ENCODE assay signal across 8 cellular contexts in genomic region chr1:153633161-153633746, GRCh38. TPM values are rescaled to one million over a fixed set of nuclear protein-coding genes. Genes with fewer than 3 reads are reported as not detected.
DNase-seq lines count a peak whose midpoint lies in the region; ATAC-seq and TF ChIP-seq lines count a peak whose summit lies in the region.

No MANE protein-coding gene starts in this region.

- peaks cover 3% of the 10 kb centered on the region for H3K4me1 ChIP-seq in iPS DF 6.9 (ENCODE audit: control insufficient read depth, insufficient read depth, low read length)

- H3K4me1 Mint-ChIP-seq in activated CD8-positive, alpha-beta memory T cell treated with anti-CD3 and anti-CD28 coated beads, Interleukin-2, amount 10 ng/mL, durations not matched to agents 7 days and 5 days: peaks cover 42% of the 10 kb centered on the region
- peaks cover 41% of the 10 kb centered on the region for H3K4me1 Mint-ChIP-seq in activated CD8-positive, alpha-beta T cell treated with anti-CD3 and anti-CD28 coated beads for 36 hours (ENCODE audit: low read depth)
- peaks cover 54% of the 10 kb centered on the region for H3K4me1 Mint-ChIP-seq in stimulated activated naive CD8-positive, alpha-beta T cell treated with anti-CD3 and anti-CD28 coated beads, Interleukin-15, amount 100 ng/mL, for 72 hours

- H3K36me3 Mint-ChIP-seq in activated CD8-positive, alpha-beta memory T cell treated with anti-CD3 and anti-CD28 coated beads, Interleukin-2, amount 10 ng/mL, durations not matched to agents 7 days and 5 days: peaks cover 32% of the 10 kb centered on the region
- peaks cover 37% of the 10 kb centered on the region for H3K36me3 Mint-ChIP-seq in activated CD8-positive, alpha-beta T cell treated with anti-CD3 and anti-CD28 coated beads for 36 hours (ENCODE audit: low read depth)

- ATAC-seq in activated CD8-positive, alpha-beta memory T cell treated with anti-CD3 and anti-CD28 coated beads, Interleukin-2, amount 10 ng/mL, durations not matched to agents 7 days and 5 days: no peak
- ATAC-seq in activated CD8-positive, alpha-beta T cell treated with anti-CD3 and anti-CD28 coated beads for 36 hours: no peak
- ATAC-seq in stimulated activated naive CD8-positive, alpha-beta T cell treated with anti-CD3 and anti-CD28 coated beads, Interleukin-15, amount 100 ng/mL, for 72 hours: no peak
- no peak for ATAC-seq in GM21381 (IDR thresholded peaks at IDR 0.05; ENCODE audit: unreplicated experiment)

- peak overlapping the region; percentile 13; the same call in 1 of the 2 replicates for H3K4me3 ChIP-seq in iPS DF 6.9 (ENCODE audit: low read length)

- peak overlapping the region; percentile 99 for H3K4me3 Mint-ChIP-seq in activated CD8-positive, alpha-beta memory T cell treated with anti-CD3 and anti-CD28 coated beads, Interleukin-2, amount 10 ng/mL, durations not matched to agents 7 days and 5 days
- H3K4me3 Mint-ChIP-seq in activated CD8-positive, alpha-beta T cell treated with anti-CD3 and anti-CD28 coated beads for 36 hours: peak overlapping the region; percentile 100
- H3K4me3 Mint-ChIP-seq in stimulated activated naive CD8-positive, alpha-beta T cell treated with anti-CD3 and anti-CD28 coated beads, Interleukin-15, amount 100 ng/mL, for 72 hours: peak overlapping the region; percentile 90 to 91

- intact Hi-C loops in activated CD8-positive, alpha-beta T cell treated with anti-CD3 and anti-CD28 coated beads for 36 hours (cut with micrococcal nuclease): no loop called here

- no peak overlapping the region for H3K27ac ChIP-seq in iPS DF 6.9 (ENCODE audit: low read length)

- no peak for TF ChIP-seq CTCF in activated CD8-positive, alpha-beta T cell treated with anti-CD3 and anti-CD28 coated beads for 36 hours (IDR thresholded peaks at IDR 0.05)

- H3K27me3 ChIP-seq in iPS DF 6.9 (ENCODE audit: control insufficient read depth, insufficient read depth, low read length): no peaks in the 10 kb centered on the region

- H3K9me3 ChIP-seq in iPS DF 6.9 (ENCODE audit: control insufficient read depth, insufficient read depth, low read length): no peaks in the 10 kb centered on the region

- DNase-seq in activated CD8-positive, alpha-beta memory T cell treated with anti-CD3 and anti-CD28 coated beads, Interleukin-2, amount 10 ng/mL, durations not matched to agents 7 days and 5 days: no peak
- DNase-seq in activated CD8-positive, alpha-beta memory T cell treated with anti-CD3 and anti-CD28 coated beads, Interleukin-2, amount 50 U/mL, for 48 hours: no peak
- no peak for DNase-seq in activated CD8-positive, alpha-beta T cell treated with anti-CD3 and anti-CD28 coated beads for 36 hours
- DNase-seq in iPS DF 6.9 (ENCODE audit: low read depth, low spot score) (no peak), T1000 (lab: John Stamatoyannopoulos, UW) (no peak), NCI-H2081 treated with DMSO at 0.1 percent for 48 hours (lab: John Stamatoyannopoulos, UW) (no peak)
- DNase-seq in stimulated activated naive CD8-positive, alpha-beta T cell treated with anti-CD3 and anti-CD28 coated beads, Interleukin-15, amount 100 ng/mL, for 72 hours: no peak

- peak overlapping the region; percentile 100 for H3K27ac Mint-ChIP-seq in activated CD8-positive, alpha-beta memory T cell treated with anti-CD3 and anti-CD28 coated beads, Interleukin-2, amount 10 ng/mL, durations not matched to agents 7 days and 5 days
- peak overlapping the region; percentile 99 for H3K27ac Mint-ChIP-seq in activated CD8-positive, alpha-beta T cell treated with anti-CD3 and anti-CD28 coated beads for 36 hours
- peak overlapping the region; percentile 48 to 99 for H3K27ac Mint-ChIP-seq in stimulated activated naive CD8-positive, alpha-beta T cell treated with anti-CD3 and anti-CD28 coated beads, Interleukin-15, amount 100 ng/mL, for 72 hours

- no peaks in the 10 kb centered on the region for H3K9me3 Mint-ChIP-seq in activated CD8-positive, alpha-beta memory T cell treated with anti-CD3 and anti-CD28 coated beads, Interleukin-2, amount 10 ng/mL, durations not matched to agents 7 days and 5 days (ENCODE audit: low read depth)
- peaks cover 4% of the 10 kb centered on the region for H3K9me3 Mint-ChIP-seq in activated CD8-positive, alpha-beta T cell treated with anti-CD3 and anti-CD28 coated beads for 36 hours
- no peaks in the 10 kb centered on the region for H3K9me3 Mint-ChIP-seq in stimulated activated naive CD8-positive, alpha-beta T cell treated with anti-CD3 and anti-CD28 coated beads, Interleukin-15, amount 100 ng/mL, for 72 hours

- CTCF ChIA-PET in activated CD8-positive, alpha-beta memory T cell treated with anti-CD3 and anti-CD28 coated beads, Interleukin-2, amount 10 ng/mL, durations not matched to agents 7 days and 5 days (lab: Charles Lee): interaction anchor here (1.1 to 3.6 kb wide), 12 partner anchors 9 to 123 kb away, joined by 3 to 26 read pairs (median 6); partner anchors contain the start of genes S100A4 and S100A6
- CTCF ChIA-PET in activated CD8-positive, alpha-beta T cell treated with anti-CD3 and anti-CD28 coated beads for 36 hours (lab: Charles Lee): interaction anchor here (1.0 to 3.1 kb wide), 14 partner anchors 11 to 353 kb away, joined by 3 to 19 read pairs (median 6); partner anchors contain the start of genes NPR1, RAB13, S100A14 and S100A6

- POLR2A ChIA-PET in activated CD8-positive, alpha-beta T cell treated with anti-CD3 and anti-CD28 coated beads for 36 hours (lab: Charles Lee): interaction anchor here (0.9 to 4.5 kb wide), 16 partner anchors 10 to 140 kb away, joined by 3 to 64 read pairs (median 6); partner anchors contain the start of genes ILF2, S100A6 and SNAPIN

- H3K27me3 Mint-ChIP-seq in activated CD8-positive, alpha-beta memory T cell treated with anti-CD3 and anti-CD28 coated beads, Interleukin-2, amount 10 ng/mL, durations not matched to agents 7 days and 5 days: no peaks in the 10 kb centered on the region
- H3K27me3 Mint-ChIP-seq in activated CD8-positive, alpha-beta T cell treated with anti-CD3 and anti-CD28 coated beads for 36 hours: no peaks in the 10 kb centered on the region
- H3K27me3 Mint-ChIP-seq in stimulated activated naive CD8-positive, alpha-beta T cell treated with anti-CD3 and anti-CD28 coated beads, Interleukin-15, amount 100 ng/mL, for 72 hours: no peaks in the 10 kb centered on the region

- peaks cover 12% of the 10 kb centered on the region; the same call in 1 of the 2 replicates for H3K36me3 ChIP-seq in iPS DF 6.9 (ENCODE audit: control insufficient read depth, insufficient read depth, low read length)

- WGBS in iPS DF 6.9 (ENCODE audit: insufficient coverage, insufficient read length): no CpG with 5 or more reads among the region's 18 CpGs

RNA-seq across cellular contexts. Expression of gene CHTOP, which starts 0.6 kb away (rescaled TPM):
- total RNA-seq in activated CD8-positive, alpha-beta memory T cell treated with anti-CD3 and anti-CD28 coated beads, Interleukin-2, amount 10 ng/mL, durations not matched to agents 7 days and 5 days: 10 to 100 TPM; 83.8 to 89.1 TPM
- 10 to 100 TPM; 76.8 to 83.2 TPM for total RNA-seq in activated CD8-positive, alpha-beta T cell treated with anti-CD3 and anti-CD28 coated beads for 36 hours

RNA-seq across cellular contexts. Expression of gene S100A1, which starts 5.0 kb away (rescaled TPM):
- total RNA-seq in activated CD8-positive, alpha-beta memory T cell treated with anti-CD3 and anti-CD28 coated beads, Interleukin-2, amount 10 ng/mL, durations not matched to agents 7 days and 5 days: not detected
- not detected for total RNA-seq in activated CD8-positive, alpha-beta T cell treated with anti-CD3 and anti-CD28 coated beads for 36 hours

RNA-seq across cellular contexts. Expression of gene S100A13, which starts 5.9 kb away (rescaled TPM):
- total RNA-seq in activated CD8-positive, alpha-beta memory T cell treated with anti-CD3 and anti-CD28 coated beads, Interleukin-2, amount 10 ng/mL, durations not matched to agents 7 days and 5 days: 1 to 10 TPM; 6.0 to 7.0 TPM
- total RNA-seq in activated CD8-positive, alpha-beta T cell treated with anti-CD3 and anti-CD28 coated beads for 36 hours: 1 to 10 TPM; 8.1 to 9.4 TPM

RNA-seq across cellular contexts. Expression of gene S100A14, which starts 17.1 kb away (rescaled TPM):
- total RNA-seq in activated CD8-positive, alpha-beta memory T cell treated with anti-CD3 and anti-CD28 coated beads, Interleukin-2, amount 10 ng/mL, durations not matched to agents 7 days and 5 days: not detected
- total RNA-seq in activated CD8-positive, alpha-beta T cell treated with anti-CD3 and anti-CD28 coated beads for 36 hours: not detected

RNA-seq across cellular contexts. Expression of gene S100A16, which starts 20.3 kb away (rescaled TPM):
- not detected for total RNA-seq in activated CD8-positive, alpha-beta memory T cell treated with anti-CD3 and anti-CD28 coated beads, Interleukin-2, amount 10 ng/mL, durations not matched to agents 7 days and 5 days
- not detected for total RNA-seq in activated CD8-positive, alpha-beta T cell treated with anti-CD3 and anti-CD28 coated beads for 36 hours
